ENCODE assay signal across 8 cellular contexts in genomic region chr1:241519308-241520079, GRCh38. TPM values are rescaled to one million over a fixed set of nuclear protein-coding genes. Genes with fewer than 3 reads are reported as not detected.
DNase-seq lines count a peak whose midpoint lies in the region; ATAC-seq and TF ChIP-seq lines count a peak whose summit lies in the region.

FH (minus strand) TSS chr1:241519755; CDS start chr1:241519722, 33 bp downstream.

- no peak for TF ChIP-seq CTCF in CD8-positive, alpha-beta T cell (IDR thresholded peaks at IDR 0.05)
- no peak for TF ChIP-seq CTCF in lung (IDR thresholded peaks at IDR 0.05; ENCODE audit: control extremely low read depth, extremely low read depth)

- H3K36me3 ChIP-seq in CD8-positive, alpha-beta T cell (ENCODE audit: insufficient read depth, low read length), result no peaks in the 10 kb centered on the region
- peaks cover 3 to 11% of the 10 kb centered on the region in 2 donors for H3K36me3 ChIP-seq in lung (ENCODE audit: control insufficient read depth in 2 of 2, insufficient read depth in 2 of 2, low read length in 2 of 2)

- peaks cover 30% of the 10 kb centered on the region for H3K4me1 Mint-ChIP-seq in CD8-positive, alpha-beta T cell (ENCODE audit: low read depth)

- H3K27ac Mint-ChIP-seq in CD8-positive, alpha-beta T cell, result peak within 1 kb of the TSS; percentile 90

- ATAC-seq in CD8-positive, alpha-beta T cell, result peak; percentile 98
- ATAC-seq in GM19467 (IDR thresholded peaks at IDR 0.05; ENCODE audit: unreplicated experiment) (peak; percentile 99), lung (ENCODE audit: insufficient read depth, low FRiP score) (peak; percentile 100)

- H3K27me3 ChIP-seq in CD8-positive, alpha-beta T cell (ENCODE audit: insufficient read depth, low read length), result peaks cover 5% of the 10 kb centered on the region
- no peaks in the 10 kb centered on the region for H3K27me3 ChIP-seq in lung (ENCODE audit: control insufficient read depth, insufficient read depth)

- peak; percentile 83 to 95 (median 91) for DNase-seq in CD8-positive, alpha-beta T cell
- DNase-seq in HS-27A (ENCODE audit: low read depth) (peak; percentile 87), NK-92 (lab: John Stamatoyannopoulos, UW; ENCODE audit: unreplicated experiment) (peak; percentile 69), lung (ENCODE audit: low spot score) (peak; percentile 97)
- peak; percentile 84 to 88 for DNase-seq in activated CD8-positive, alpha-beta memory T cell treated with anti-CD3 and anti-CD28 coated beads for 1 hour (ENCODE audit: extremely low read depth in 1 of 2, low read depth in 1 of 2)
- DNase-seq in effector CD8-positive, alpha-beta T cell (lab: John Stamatoyannopoulos, UW), result peak; percentile 87
- peak; percentile 80 to 90 (median 87) for DNase-seq in stimulated activated CD4-positive, alpha-beta T cell treated with anti-CD3 and anti-CD28 coated beads, TNF-alpha, amount 100 ng/mL, for 4 hours (ENCODE audit: low read depth in 3 of 3)

- H3K4me1 ChIP-seq in CD8-positive, alpha-beta T cell (ENCODE audit: insufficient read depth, low read length), result peaks cover 11% of the 10 kb centered on the region
- H3K4me1 ChIP-seq in lung (ENCODE audit: control insufficient read depth in 2 of 2, insufficient read depth in 2 of 2, low read length in 2 of 2), result peaks cover 0 to 3% of the 10 kb centered on the region in 2 donors

- intact Hi-C loops in CD8-positive, alpha-beta T cell (cut with DNase I, micrococcal nuclease), result loop anchor here (1.0 to 5.0 kb wide), 6 partner anchors 12 to 1738 kb away; partner anchors contain the start of genes CEP170 (in 2 of the 2), CHML (in 1 of the 2), OPN3 (in 1 of the 2) and SDCCAG8 (in 1 of the 2)

- peak within 1 kb of the TSS; percentile 64 for H3K27ac ChIP-seq in CD8-positive, alpha-beta T cell (ENCODE audit: low read depth, low read length)
- H3K27ac ChIP-seq in lung (ENCODE audit: low read depth in 1 of 2, low read length in 1 of 2), result peak within 1 kb of the TSS; percentile 90 to 97

- peaks cover 19% of the 10 kb centered on the region for H3K36me3 Mint-ChIP-seq in CD8-positive, alpha-beta T cell

- H3K27me3 Mint-ChIP-seq in CD8-positive, alpha-beta T cell (ENCODE audit: low read depth), result peaks cover 22% of the 10 kb centered on the region

- peak within 1 kb of the TSS; percentile 75 for H3K4me3 ChIP-seq in CD8-positive, alpha-beta T cell (ENCODE audit: low read depth, low read length)
- H3K4me3 ChIP-seq in lung, result peak within 1 kb of the TSS; percentile 96

- H3K9me3 Mint-ChIP-seq in CD8-positive, alpha-beta T cell, result no peaks in the 10 kb centered on the region

- peak within 1 kb of the TSS; percentile 94 for H3K4me3 Mint-ChIP-seq in CD8-positive, alpha-beta T cell

- no peaks in the 10 kb centered on the region for H3K9me3 ChIP-seq in CD8-positive, alpha-beta T cell (ENCODE audit: low read length)
- H3K9me3 ChIP-seq in lung (ENCODE audit: control insufficient read depth in 2 of 2, insufficient read depth in 1 of 2, low read length in 1 of 2), result no peaks in the 10 kb centered on the region

- CTCF ChIA-PET in CD8-positive, alpha-beta T cell (lab: Charles Lee), result interaction anchor here (0.9 to 1.5 kb wide), 2 partner anchors 23 to 91 kb away, joined by 3 to 5 read pairs; no protein-coding TSS in a partner anchor

- POLR2A ChIA-PET in CD8-positive, alpha-beta T cell (lab: Charles Lee), result interaction anchor here (0.6 to 1.4 kb wide), 5 partner anchors 13 to 1736 kb away, joined by 3 to 4 read pairs (median 3); partner anchors contain the start of genes CEP170, EXO1 and KMO

- WGBS in lung, 2 donors, result 0% methylated on average over 70 of the region's 70 CpGs

RNA-seq across cellular contexts. Expression of gene FH, which starts in this region (rescaled TPM):
- 10 to 100 TPM; 12.1 to 14.0 TPM for total RNA-seq in CD8-positive, alpha-beta T cell
- total RNA-seq in lung, result 10 to 100 TPM; 43.9 to 49.6 TPM
- 10 to 100 TPM; 41.3 to 42.9 TPM for polyA plus RNA-seq in lung

Comparison
In these comparisons a context has a peak if more than half of its experiments do, and no peak if none do; other contexts are left out.
1. Peak in every context shown above with its lines: DNase-seq, ATAC-seq, H3K4me3 ChIP-seq and H3K27ac ChIP-seq.